ENCODE assay signal across 2 cellular contexts in genomic region chr13:42892760-42893159, GRCh38.
TF ChIP-seq lines count a peak whose summit lies in the region.

No MANE protein-coding gene starts in this region.

TF ChIP-seq in A549, 52 proteins besides CTCF, POLR2A, EP300 and RAD21:
- TF ChIP-seq MYC (IDR thresholded peaks at IDR 0.05; ENCODE audit: borderline replicate concordance, low read length) = no peak
- no peak for TF ChIP-seq POLR2AphosphoS2 (conservative IDR thresholded peaks at IDR 0.05; ENCODE audit: low read length)
- no peak for TF ChIP-seq HES2 (IDR thresholded peaks at IDR 0.05)
- TF ChIP-seq CEBPB (IDR thresholded peaks at IDR 0.05) = peak; percentile 13 to 33; a peak in 1 of 4 replicates
- TF ChIP-seq HOXB13 (CRISPR knock-in tag; IDR thresholded peaks at IDR 0.05; ENCODE audit: low read depth) = no peak
- no peak for TF ChIP-seq FOSL2 (IDR thresholded peaks at IDR 0.05)
- TF ChIP-seq FOSL2 (CRISPR knock-in tag; IDR thresholded peaks at IDR 0.05) = 0 out of 2 replicates have a peak, but pooled peaks have one; percentile 11
- no peak for TF ChIP-seq CHD2 (IDR thresholded peaks at IDR 0.05; ENCODE audit: low read length, partially characterized antibody)
- TF ChIP-seq CBX2 (IDR thresholded peaks at IDR 0.05; ENCODE audit: borderline replicate concordance, low read depth) = no peak
- TF ChIP-seq, protein P1, sequence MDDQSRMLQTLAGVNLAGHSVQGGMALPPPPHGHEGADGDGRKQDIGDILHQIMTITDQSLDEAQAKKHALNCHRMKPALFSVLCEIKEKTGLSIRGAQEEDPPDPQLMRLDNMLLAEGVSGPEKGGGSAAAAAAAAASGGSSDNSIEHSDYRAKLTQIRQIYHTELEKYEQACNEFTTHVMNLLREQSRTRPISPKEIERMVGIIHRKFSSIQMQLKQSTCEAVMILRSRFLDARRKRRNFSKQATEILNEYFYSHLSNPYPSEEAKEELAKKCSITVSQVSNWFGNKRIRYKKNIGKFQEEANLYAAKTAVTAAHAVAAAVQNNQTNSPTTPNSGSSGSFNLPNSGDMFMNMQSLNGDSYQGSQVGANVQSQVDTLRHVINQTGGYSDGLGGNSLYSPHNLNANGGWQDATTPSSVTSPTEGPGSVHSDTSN (IDR thresholded peaks at IDR 0.05) = no peak
- TF ChIP-seq, protein P2, sequence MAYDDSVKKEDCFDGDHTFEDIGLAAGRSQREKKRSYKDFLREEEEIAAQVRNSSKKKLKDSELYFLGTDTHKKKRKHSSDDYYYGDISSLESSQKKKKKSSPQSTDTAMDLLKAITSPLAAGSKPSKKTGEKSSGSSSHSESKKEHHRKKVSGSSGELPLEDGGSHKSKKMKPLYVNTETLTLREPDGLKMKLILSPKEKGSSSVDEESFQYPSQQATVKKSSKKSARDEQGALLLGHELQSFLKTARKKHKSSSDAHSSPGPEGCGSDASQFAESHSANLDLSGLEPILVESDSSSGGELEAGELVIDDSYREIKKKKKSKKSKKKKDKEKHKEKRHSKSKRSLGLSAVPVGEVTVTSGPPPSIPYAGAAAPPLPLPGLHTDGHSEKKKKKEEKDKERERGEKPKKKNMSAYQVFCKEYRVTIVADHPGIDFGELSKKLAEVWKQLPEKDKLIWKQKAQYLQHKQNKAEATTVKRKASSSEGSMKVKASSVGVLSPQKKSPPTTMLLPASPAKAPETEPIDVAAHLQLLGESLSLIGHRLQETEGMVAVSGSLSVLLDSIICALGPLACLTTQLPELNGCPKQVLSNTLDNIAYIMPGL (CRISPR knock-in tag; IDR thresholded peaks at IDR 0.05; ENCODE audit: borderline replicate concordance) = no peak
- TF ChIP-seq, protein P3, sequence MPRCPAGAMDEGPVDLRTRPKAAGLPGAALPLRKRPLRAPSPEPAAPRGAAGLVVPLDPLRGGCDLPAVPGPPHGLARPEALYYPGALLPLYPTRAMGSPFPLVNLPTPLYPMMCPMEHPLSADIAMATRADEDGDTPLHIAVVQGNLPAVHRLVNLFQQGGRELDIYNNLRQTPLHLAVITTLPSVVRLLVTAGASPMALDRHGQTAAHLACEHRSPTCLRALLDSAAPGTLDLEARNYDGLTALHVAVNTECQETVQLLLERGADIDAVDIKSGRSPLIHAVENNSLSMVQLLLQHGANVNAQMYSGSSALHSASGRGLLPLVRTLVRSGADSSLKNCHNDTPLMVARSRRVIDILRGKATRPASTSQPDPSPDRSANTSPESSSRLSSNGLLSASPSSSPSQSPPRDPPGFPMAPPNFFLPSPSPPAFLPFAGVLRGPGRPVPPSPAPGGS (IDR thresholded peaks at IDR 0.05) = no peak
- no peak for TF ChIP-seq TP53 (CRISPR knock-in tag; IDR thresholded peaks at IDR 0.05)
- no peak for TF ChIP-seq KDM1A (IDR thresholded peaks at IDR 0.05; ENCODE audit: low read depth)
TF ChIP-seq in A549: peak in this region for 2.

TF ChIP-seq in IMR-90, 13 proteins besides CTCF, POLR2A, EP300 and RAD21:
- TF ChIP-seq, protein P4, sequence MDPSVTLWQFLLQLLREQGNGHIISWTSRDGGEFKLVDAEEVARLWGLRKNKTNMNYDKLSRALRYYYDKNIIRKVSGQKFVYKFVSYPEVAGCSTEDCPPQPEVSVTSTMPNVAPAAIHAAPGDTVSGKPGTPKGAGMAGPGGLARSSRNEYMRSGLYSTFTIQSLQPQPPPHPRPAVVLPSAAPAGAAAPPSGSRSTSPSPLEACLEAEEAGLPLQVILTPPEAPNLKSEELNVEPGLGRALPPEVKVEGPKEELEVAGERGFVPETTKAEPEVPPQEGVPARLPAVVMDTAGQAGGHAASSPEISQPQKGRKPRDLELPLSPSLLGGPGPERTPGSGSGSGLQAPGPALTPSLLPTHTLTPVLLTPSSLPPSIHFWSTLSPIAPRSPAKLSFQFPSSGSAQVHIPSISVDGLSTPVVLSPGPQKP (IDR thresholded peaks at IDR 0.05; ENCODE audit: borderline replicate concordance, low read depth, low read length) = no peak
- TF ChIP-seq NFE2L2 (IDR thresholded peaks at IDR 0.05; ENCODE audit: low read depth, low read length) = no peak
- peak; percentile 77 for TF ChIP-seq CEBPB (IDR thresholded peaks at IDR 0.05; ENCODE audit: low read depth, low read length)
TF ChIP-seq in IMR-90: peak in this region for 1.
